Comparison of ENCODE assay signal across 13 cellular contexts in the genomic region with DNA sequence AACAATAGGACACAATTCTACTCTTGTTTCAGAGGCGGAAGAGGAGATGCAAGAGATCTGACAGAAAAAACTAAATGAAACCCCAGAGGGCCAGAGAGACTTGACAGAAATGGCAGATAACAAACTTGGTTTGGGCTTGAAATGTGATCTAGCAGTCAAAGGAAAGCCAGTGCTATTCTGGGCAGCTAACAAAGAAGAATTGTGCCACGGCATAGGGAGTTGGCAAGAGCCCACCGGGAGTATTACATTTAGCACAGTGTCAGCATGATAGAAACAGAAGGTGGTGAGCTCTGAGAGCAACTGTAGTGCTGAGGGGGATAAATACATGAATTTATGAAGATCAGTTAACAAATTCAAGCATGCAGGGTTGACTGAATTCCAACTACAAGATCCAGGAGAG.
DNase-seq lines count a peak whose midpoint lies in the region; ATAC-seq lines count a peak whose summit lies in the region.
"Had no signal": no experiment of that assay in that cellular context is flagged by ENCODE, and none has a peak within 500 bp of the region (broad histone marks: within the 10 kb centered on the region; RNA-seq: fewer than 3 reads in every experiment).

No MANE protein-coding gene starts in this region.

- CTCF ChIA-PET in activated naive CD4-positive, alpha-beta T cell treated with anti-CD3 and anti-CD28 coated beads, Interleukin-2, amount 10 ng/mL, durations not matched to agents 7 days and 5 days (lab: Charles Lee) = no interaction called here

- intact Hi-C loops in Right ventricle myocardium inferior (cut with DNase I) (no loop called here), cardiac septum (cut with DNase I) (no loop called here)

- no peaks in the 10 kb centered on the region for H3K27me3 Mint-ChIP-seq in activated naive CD4-positive, alpha-beta T cell treated with anti-CD3 and anti-CD28 coated beads, Interleukin-2, amount 10 ng/mL, durations not matched to agents 7 days and 5 days
- H3K27me3 Mint-ChIP-seq: activated CD4-positive, alpha-beta memory T cell treated with anti-CD3 and anti-CD28 coated beads, Interleukin-2, amount 10 ng/mL, durations not matched to agents 7 days and 5 days had no signal

- H3K36me3 Mint-ChIP-seq in activated naive CD4-positive, alpha-beta T cell treated with anti-CD3 and anti-CD28 coated beads, Interleukin-2, amount 10 ng/mL, durations not matched to agents 7 days and 5 days = no peaks in the 10 kb centered on the region
- H3K36me3 Mint-ChIP-seq: natural killer cell had no signal

- H3K27ac Mint-ChIP-seq in activated naive CD4-positive, alpha-beta T cell treated with anti-CD3 and anti-CD28 coated beads, Interleukin-2, amount 10 ng/mL, durations not matched to agents 7 days and 5 days = no peak overlapping the region
- H3K27ac Mint-ChIP-seq: activated CD4-positive, alpha-beta memory T cell treated with anti-CD3 and anti-CD28 coated beads, Interleukin-2, amount 10 ng/mL, durations not matched to agents 7 days and 5 days; natural killer cell had no signal

- H3K4me3 Mint-ChIP-seq in activated naive CD4-positive, alpha-beta T cell treated with anti-CD3 and anti-CD28 coated beads, Interleukin-2, amount 10 ng/mL, durations not matched to agents 7 days and 5 days = no peak overlapping the region
- H3K4me3 Mint-ChIP-seq: activated CD4-positive, alpha-beta memory T cell treated with anti-CD3 and anti-CD28 coated beads, Interleukin-2, amount 10 ng/mL, durations not matched to agents 7 days and 5 days; natural killer cell had no signal

- H3K9me3 Mint-ChIP-seq in activated naive CD4-positive, alpha-beta T cell treated with anti-CD3 and anti-CD28 coated beads, Interleukin-2, amount 10 ng/mL, durations not matched to agents 7 days and 5 days = no peaks in the 10 kb centered on the region
- H3K9me3 Mint-ChIP-seq: activated CD4-positive, alpha-beta memory T cell treated with anti-CD3 and anti-CD28 coated beads, Interleukin-2, amount 10 ng/mL, durations not matched to agents 7 days and 5 days; natural killer cell had no signal

- peak; percentile 94 for ATAC-seq in Right ventricle myocardium inferior
- ATAC-seq: natural killer cell had no signal

- H3K4me1 Mint-ChIP-seq in activated naive CD4-positive, alpha-beta T cell treated with anti-CD3 and anti-CD28 coated beads, Interleukin-2, amount 10 ng/mL, durations not matched to agents 7 days and 5 days = no peaks in the 10 kb centered on the region
- H3K4me1 Mint-ChIP-seq: activated CD4-positive, alpha-beta memory T cell treated with anti-CD3 and anti-CD28 coated beads, Interleukin-2, amount 10 ng/mL, durations not matched to agents 7 days and 5 days; natural killer cell had no signal

- DNase-seq in Right ventricle myocardium inferior (ENCODE audit: missing footprints) (no peak), cardiac septum (ENCODE audit: low spot score) (no peak), fibroblast of peridontal ligament (ENCODE audit: extremely low read depth) (peak; percentile 31), myocyte (ENCODE audit: low read depth) (peak; percentile 96), NCI-H2029 treated with DMSO at 0.1 percent for 48 hours (lab: John Stamatoyannopoulos, UW) (no peak), DMS114 treated with DMSO at 0.1 percent for 48 hours (lab: John Stamatoyannopoulos, UW; ENCODE audit: unreplicated experiment) (no peak)
- no peak for DNase-seq in activated naive CD4-positive, alpha-beta T cell treated with anti-CD3 and anti-CD28 coated beads, Interleukin-2, amount 10 ng/mL, durations not matched to agents 7 days and 5 days
- no peak for DNase-seq in stimulated activated naive CD4-positive, alpha-beta T cell (lab: John Stamatoyannopoulos, UW)
- DNase-seq: activated CD4-positive, alpha-beta memory T cell treated with anti-CD3 and anti-CD28 coated beads, Interleukin-2, amount 10 ng/mL, durations not matched to agents 7 days and 5 days; activated effector memory CD4-positive, alpha-beta T cell treated with Interleukin-2 at 50 U/mL for 16 hours; natural killer cell; NCI-H524 treated with DMSO at 0.1 percent for 48 hours; upper lobe of left lung had no signal

Comparison
In these comparisons a context has a peak if more than half of its experiments do, and no peak if none do; other contexts are left out.
1. DNase-seq: peak in fibroblast of peridontal ligament (single experiment) and myocyte (single experiment); none in Right ventricle myocardium inferior (single experiment), cardiac septum (single experiment), NCI-H2029 treated with DMSO at 0.1 percent for 48 hours (single experiment), DMS114 treated with DMSO at 0.1 percent for 48 hours (single experiment), activated naive CD4-positive, alpha-beta T cell treated with anti-CD3 and anti-CD28 coated beads, Interleukin-2, amount 10 ng/mL, durations not matched to agents 7 days and 5 days (single experiment) and stimulated activated naive CD4-positive, alpha-beta T cell (0 of 6).